ENCODE assay signal across 18 cellular contexts in the genomic region with DNA sequence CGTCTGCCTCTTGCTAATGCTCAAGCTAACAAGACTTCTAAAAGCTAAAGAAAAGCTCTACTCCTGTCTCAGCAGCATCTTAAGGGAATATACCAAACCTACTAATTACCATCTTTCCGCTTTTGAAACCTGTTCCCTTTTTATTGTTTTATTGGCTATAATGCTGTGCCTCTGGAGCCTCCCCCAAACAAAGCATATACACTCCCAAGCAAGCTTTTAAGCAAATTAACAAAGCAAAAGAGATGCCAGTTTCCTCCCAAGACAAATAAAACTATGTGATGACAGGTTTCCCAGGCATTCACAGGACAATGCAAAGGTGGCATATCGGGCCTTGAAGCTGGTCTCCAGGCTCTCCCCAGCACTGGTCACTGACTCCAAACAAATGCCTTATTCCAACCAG. TPM values are rescaled to one million over a fixed set of nuclear protein-coding genes. Genes with fewer than 3 reads are reported as not detected.
DNase-seq lines count a peak whose midpoint lies in the region; ATAC-seq and FAIRE-seq lines count a peak whose summit lies in the region.
"Had no signal": no experiment of that assay in that cellular context is flagged by ENCODE, and none has a peak within 500 bp of the region (broad histone marks: within the 10 kb centered on the region; RNA-seq: fewer than 3 reads in every experiment).

No MANE protein-coding gene starts in this region.

- H3K4me1 Mint-ChIP-seq in activated CD4-positive, alpha-beta T cell treated with anti-CD3 and anti-CD28 coated beads, Interleukin-2, amount 10 ng/mL, durations not matched to agents 7 days and 5 days = peaks cover 8% of the 10 kb centered on the region
- H3K4me1 Mint-ChIP-seq in activated CD4-positive, alpha-beta T cell treated with anti-CD3 and anti-CD28 coated beads for 36 hours = peaks cover 13% of the 10 kb centered on the region

- peak overlapping the region; percentile 14 for H3K27ac Mint-ChIP-seq in activated CD4-positive, alpha-beta T cell treated with anti-CD3 and anti-CD28 coated beads, Interleukin-2, amount 10 ng/mL, durations not matched to agents 7 days and 5 days
- no peak overlapping the region for H3K27ac Mint-ChIP-seq in activated CD4-positive, alpha-beta T cell treated with anti-CD3 and anti-CD28 coated beads for 36 hours
- H3K27ac Mint-ChIP-seq: CD14-positive monocyte; CD4-positive, alpha-beta memory T cell had no signal

- H3K27me3 Mint-ChIP-seq in activated CD4-positive, alpha-beta T cell treated with anti-CD3 and anti-CD28 coated beads, Interleukin-2, amount 10 ng/mL, durations not matched to agents 7 days and 5 days = no peaks in the 10 kb centered on the region
- H3K27me3 Mint-ChIP-seq in activated CD4-positive, alpha-beta T cell treated with anti-CD3 and anti-CD28 coated beads for 36 hours = no peaks in the 10 kb centered on the region
- H3K27me3 Mint-ChIP-seq: CD4-positive, alpha-beta memory T cell had no signal

- FAIRE-seq in colon (lab: Jason Lieb, UNC) = peak; percentile 21
- FAIRE-seq: GM12878, GM19239, H1 had no signal

- DNase-seq in activated CD4-positive, alpha-beta T cell treated with anti-CD3 and anti-CD28 coated beads, Interleukin-2, amount 10 ng/mL, durations not matched to agents 7 days and 5 days = no peak
- no peak for DNase-seq in activated CD4-positive, alpha-beta T cell treated with anti-CD3 and anti-CD28 coated beads for 36 hours
- DNase-seq in left colon = no peak
- DNase-seq in inferior parietal cortex (ENCODE audit: extremely low spot score) = no peak
- no peak for DNase-seq in stimulated activated CD4-positive, alpha-beta T cell treated with anti-CD3 and anti-CD28 coated beads, Interleukin-2, amount 100 ng/mL, for 24 hours
- DNase-seq in GDM1 (lab: John Stamatoyannopoulos, UW) = no peak
- DNase-seq: 8988T; CD4-positive, alpha-beta memory T cell; DMS79 treated with DMSO at 0.1 percent for 48 hours; H9 had no signal

- H3K4me3 Mint-ChIP-seq in activated CD4-positive, alpha-beta T cell treated with anti-CD3 and anti-CD28 coated beads, Interleukin-2, amount 10 ng/mL, durations not matched to agents 7 days and 5 days = no peak overlapping the region
- H3K4me3 Mint-ChIP-seq in activated CD4-positive, alpha-beta T cell treated with anti-CD3 and anti-CD28 coated beads for 36 hours = no peak overlapping the region
- H3K4me3 Mint-ChIP-seq: CD14-positive monocyte; CD4-positive, alpha-beta memory T cell; H9 had no signal

- intact Hi-C loops in activated CD4-positive, alpha-beta T cell treated with anti-CD3 and anti-CD28 coated beads for 36 hours (cut with DNase I, micrococcal nuclease) = no loop called here
- intact Hi-C loops in left colon (cut with DNase I, micrococcal nuclease) = no loop called here

- ATAC-seq in activated CD4-positive, alpha-beta T cell treated with anti-CD3 and anti-CD28 coated beads for 36 hours = no peak
- ATAC-seq in left colon (peak; percentile 83), GM18909 (IDR thresholded peaks at IDR 0.05; ENCODE audit: poor library complexity, unreplicated experiment) (no peak)
- ATAC-seq: GM12878 had no signal

- H3K9me3 Mint-ChIP-seq in activated CD4-positive, alpha-beta T cell treated with anti-CD3 and anti-CD28 coated beads, Interleukin-2, amount 10 ng/mL, durations not matched to agents 7 days and 5 days = no peaks in the 10 kb centered on the region
- H3K9me3 Mint-ChIP-seq in activated CD4-positive, alpha-beta T cell treated with anti-CD3 and anti-CD28 coated beads for 36 hours (ENCODE audit: low read depth) = no peaks in the 10 kb centered on the region
- H3K9me3 Mint-ChIP-seq: CD4-positive, alpha-beta memory T cell; H9 had no signal

- H3K36me3 Mint-ChIP-seq in activated CD4-positive, alpha-beta T cell treated with anti-CD3 and anti-CD28 coated beads, Interleukin-2, amount 10 ng/mL, durations not matched to agents 7 days and 5 days (ENCODE audit: low read depth) = peaks cover 44% of the 10 kb centered on the region
- peaks cover 53% of the 10 kb centered on the region for H3K36me3 Mint-ChIP-seq in activated CD4-positive, alpha-beta T cell treated with anti-CD3 and anti-CD28 coated beads for 36 hours (ENCODE audit: low read depth)

- CTCF ChIA-PET in activated CD4-positive, alpha-beta T cell treated with anti-CD3 and anti-CD28 coated beads, Interleukin-2, amount 10 ng/mL, durations not matched to agents 7 days and 5 days (lab: Charles Lee) = interaction anchor here (1.4 kb wide), 1 partner anchor 31 kb away, joined by 3 read pairs; no protein-coding TSS in a partner anchor
- CTCF ChIA-PET in activated CD4-positive, alpha-beta T cell treated with anti-CD3 and anti-CD28 coated beads for 36 hours (lab: Charles Lee) = interaction anchor here (0.6 to 3.3 kb wide), 2 partner anchors 11 to 307 kb away, joined by 3 to 12 read pairs; no protein-coding TSS in a partner anchor

- POLR2A ChIA-PET in activated CD4-positive, alpha-beta T cell treated with anti-CD3 and anti-CD28 coated beads, Interleukin-2, amount 10 ng/mL, durations not matched to agents 7 days and 5 days (lab: Charles Lee) = no interaction called here
- POLR2A ChIA-PET in activated CD4-positive, alpha-beta T cell treated with anti-CD3 and anti-CD28 coated beads for 36 hours (lab: Charles Lee) = no interaction called here

RNA-seq across cellular contexts. Expression of gene SLC37A3, which starts 52.9 kb away (rescaled TPM):
- 10 to 100 TPM; 24.9 to 28.5 TPM for total RNA-seq in activated CD4-positive, alpha-beta T cell treated with anti-CD3 and anti-CD28 coated beads, Interleukin-2, amount 10 ng/mL, durations not matched to agents 7 days and 5 days
- total RNA-seq in activated CD4-positive, alpha-beta T cell treated with anti-CD3 and anti-CD28 coated beads for 36 hours = 10 to 100 TPM; 47.5 to 55.5 TPM
- 10 to 100 TPM; 57.6 to 65.5 TPM for total RNA-seq in left colon

RNA-seq across cellular contexts. Expression of gene RAB19, which starts 58.4 kb away (rescaled TPM):
- total RNA-seq in activated CD4-positive, alpha-beta T cell treated with anti-CD3 and anti-CD28 coated beads, Interleukin-2, amount 10 ng/mL, durations not matched to agents 7 days and 5 days = 1 to 10 TPM; 6.9 to 7.2 TPM
- 10 to 100 TPM; 11.3 to 12.8 TPM for total RNA-seq in activated CD4-positive, alpha-beta T cell treated with anti-CD3 and anti-CD28 coated beads for 36 hours
- 10 to 100 TPM; 14.9 to 21.9 TPM for total RNA-seq in left colon
- total RNA-seq: A673, HT1080 had no signal
